1 cellular context compared by ENCODE assay signal in the genomic region with DNA sequence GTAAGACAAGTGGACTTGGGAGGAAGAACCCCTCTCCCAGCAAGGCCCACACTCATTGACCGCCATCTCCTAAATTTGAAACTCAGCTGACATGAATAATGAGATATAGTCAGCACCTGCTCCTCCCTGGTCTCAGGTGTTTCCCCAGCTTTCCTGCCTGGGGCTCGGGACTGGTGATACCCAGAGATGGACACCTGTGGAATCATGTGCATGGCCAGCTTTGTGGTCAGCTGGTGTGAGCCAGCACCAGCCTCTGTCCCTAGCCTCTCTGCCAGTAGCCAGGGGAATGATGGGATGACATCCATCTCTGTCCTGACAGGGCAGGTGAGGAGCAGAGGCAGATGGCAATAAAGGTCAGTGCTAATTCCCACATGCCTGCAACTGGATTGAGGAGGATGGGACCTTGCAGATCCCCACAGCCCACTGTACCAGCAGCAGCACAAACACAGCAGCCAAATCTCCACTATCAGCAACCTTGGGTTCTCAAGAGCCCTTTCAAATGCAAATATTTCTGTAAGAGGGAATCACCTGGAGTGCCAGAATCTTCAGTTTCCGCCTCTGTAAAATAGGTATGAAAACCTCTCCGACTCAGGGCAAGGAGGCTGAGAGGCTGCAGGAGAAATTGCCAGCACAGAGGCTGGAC.
TF ChIP-seq lines count a peak whose summit lies in the region.

No MANE protein-coding gene starts in this region.

TF ChIP-seq in GM23338, 12 proteins besides CTCF, POLR2A, EP300 and RAD21 (continued from another document):
- TF ChIP-seq, protein P1, sequence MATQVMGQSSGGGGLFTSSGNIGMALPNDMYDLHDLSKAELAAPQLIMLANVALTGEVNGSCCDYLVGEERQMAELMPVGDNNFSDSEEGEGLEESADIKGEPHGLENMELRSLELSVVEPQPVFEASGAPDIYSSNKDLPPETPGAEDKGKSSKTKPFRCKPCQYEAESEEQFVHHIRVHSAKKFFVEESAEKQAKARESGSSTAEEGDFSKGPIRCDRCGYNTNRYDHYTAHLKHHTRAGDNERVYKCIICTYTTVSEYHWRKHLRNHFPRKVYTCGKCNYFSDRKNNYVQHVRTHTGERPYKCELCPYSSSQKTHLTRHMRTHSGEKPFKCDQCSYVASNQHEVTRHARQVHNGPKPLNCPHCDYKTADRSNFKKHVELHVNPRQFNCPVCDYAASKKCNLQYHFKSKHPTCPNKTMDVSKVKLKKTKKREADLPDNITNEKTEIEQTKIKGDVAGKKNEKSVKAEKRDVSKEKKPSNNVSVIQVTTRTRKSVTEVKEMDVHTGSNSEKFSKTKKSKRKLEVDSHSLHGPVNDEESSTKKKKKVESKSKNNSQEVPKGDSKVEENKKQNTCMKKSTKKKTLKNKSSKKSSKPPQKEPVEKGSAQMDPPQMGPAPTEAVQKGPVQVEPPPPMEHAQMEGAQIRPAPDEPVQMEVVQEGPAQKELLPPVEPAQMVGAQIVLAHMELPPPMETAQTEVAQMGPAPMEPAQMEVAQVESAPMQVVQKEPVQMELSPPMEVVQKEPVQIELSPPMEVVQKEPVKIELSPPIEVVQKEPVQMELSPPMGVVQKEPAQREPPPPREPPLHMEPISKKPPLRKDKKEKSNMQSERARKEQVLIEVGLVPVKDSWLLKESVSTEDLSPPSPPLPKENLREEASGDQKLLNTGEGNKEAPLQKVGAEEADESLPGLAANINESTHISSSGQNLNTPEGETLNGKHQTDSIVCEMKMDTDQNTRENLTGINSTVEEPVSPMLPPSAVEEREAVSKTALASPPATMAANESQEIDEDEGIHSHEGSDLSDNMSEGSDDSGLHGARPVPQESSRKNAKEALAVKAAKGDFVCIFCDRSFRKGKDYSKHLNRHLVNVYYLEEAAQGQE (IDR thresholded peaks at IDR 0.05; ENCODE audit: unreplicated experiment) = no peak
- TF ChIP-seq, protein P2, sequence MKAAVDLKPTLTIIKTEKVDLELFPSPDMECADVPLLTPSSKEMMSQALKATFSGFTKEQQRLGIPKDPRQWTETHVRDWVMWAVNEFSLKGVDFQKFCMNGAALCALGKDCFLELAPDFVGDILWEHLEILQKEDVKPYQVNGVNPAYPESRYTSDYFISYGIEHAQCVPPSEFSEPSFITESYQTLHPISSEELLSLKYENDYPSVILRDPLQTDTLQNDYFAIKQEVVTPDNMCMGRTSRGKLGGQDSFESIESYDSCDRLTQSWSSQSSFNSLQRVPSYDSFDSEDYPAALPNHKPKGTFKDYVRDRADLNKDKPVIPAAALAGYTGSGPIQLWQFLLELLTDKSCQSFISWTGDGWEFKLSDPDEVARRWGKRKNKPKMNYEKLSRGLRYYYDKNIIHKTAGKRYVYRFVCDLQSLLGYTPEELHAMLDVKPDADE (IDR thresholded peaks at IDR 0.05) = no peak
- no peak for TF ChIP-seq ZNF114 (CRISPR knock-in tag; IDR thresholded peaks at IDR 0.05)
- no peak for TF ChIP-seq ZNF331 (CRISPR knock-in tag; IDR thresholded peaks at IDR 0.05; ENCODE audit: low read depth)
- no peak for TF ChIP-seq STAT1 (IDR thresholded peaks at IDR 0.05; ENCODE audit: unreplicated experiment)
- TF ChIP-seq JUNB (IDR thresholded peaks at IDR 0.05; ENCODE audit: unreplicated experiment) = no peak
TF ChIP-seq in GM23338: peak in this region for 0.
